ENCODE assay signal across 12 cellular contexts in genomic region chr7:116571037-116571436, GRCh38. TPM values are rescaled to one million over a fixed set of nuclear protein-coding genes. Genes with fewer than 3 reads are reported as not detected.
DNase-seq lines count a peak whose midpoint lies in the region; ATAC-seq and TF ChIP-seq lines count a peak whose summit lies in the region.
"Had no signal": no experiment of that assay in that cellular context is flagged by ENCODE, and none has a peak within 500 bp of the region (broad histone marks: within the 10 kb centered on the region; RNA-seq: fewer than 3 reads in every experiment).

No MANE protein-coding gene starts in this region.

- no peak for ATAC-seq in GM19397 (IDR thresholded peaks at IDR 0.05; ENCODE audit: unreplicated experiment)
- no peak for ATAC-seq in HG02870 (IDR thresholded peaks at IDR 0.05; ENCODE audit: unreplicated experiment)

- no peak for TF ChIP-seq CTCF in AG09309 (IDR thresholded peaks at IDR 0.05; ENCODE audit: control insufficient read depth, insufficient read depth, low read depth, low read length, missing control alignments)
- TF ChIP-seq CTCF in cardiac fibroblast (IDR thresholded peaks at IDR 0.05; ENCODE audit: low read depth, low read length): no peak

- peak; percentile 66 for DNase-seq in AG09309 (ENCODE audit: low read depth)
- peak; percentile 25 for DNase-seq in LoVo (ENCODE audit: low spot score)
- peak; percentile 75 to 86 for DNase-seq in cardiac fibroblast (ENCODE audit: low read depth in 2 of 2)
- DNase-seq in myocyte (ENCODE audit: low read depth): peak; percentile 84
- no peak for DNase-seq in SKM-1 (lab: John Stamatoyannopoulos, UW; ENCODE audit: unreplicated experiment)
- DNase-seq in NCI-H2227 (lab: John Stamatoyannopoulos, UW; ENCODE audit: unreplicated experiment): no peak
- DNase-seq: activated CD4-positive, CD25-positive, alpha-beta regulatory T cell; NCI-H1105 treated with DMSO at 0.1 percent for 48 hours; NCI-H526 treated with DMSO at 0.1 percent for 48 hours; nephron progenitor cell had no signal

- H3K4me3 ChIP-seq in AG09309 (ENCODE audit: control insufficient read depth, low read depth, low read length) (no peak overlapping the region), cardiac fibroblast (replicated peaks in 1 of 2; ENCODE audit: low read depth in 2 of 2, low read length in 2 of 2) (no peak overlapping the region)

RNA-seq across cellular contexts. Expression of gene CAV1, which starts 46.2 kb away (rescaled TPM):
- total RNA-seq in myocyte: 213 and 259 TPM in 2 replicates
- polyA plus RNA-seq in myocyte (2012): 443 TPM

Comparison
In these comparisons a context has a peak if more than half of its experiments do, and no peak if none do; other contexts are left out.
1. DNase-seq: peak in AG09309 (single experiment), LoVo (single experiment), cardiac fibroblast (2 of 2) and myocyte (single experiment); none in SKM-1 (single experiment) and NCI-H2227 (single experiment).